In genomic region chr4:105189855-105190650, GRCh38 we compare ENCODE assay signal across 23 cellular contexts. TPM values are rescaled to one million over a fixed set of nuclear protein-coding genes. Genes with fewer than 3 reads are reported as not detected.
A peak's percentile ranks its signal among the peaks of the same experiment; 100 is the strongest.
DNase-seq lines count a peak whose midpoint lies in the region; ATAC-seq and TF ChIP-seq lines count a peak whose summit lies in the region.
"Had no signal": no experiment of that assay in that cellular context is flagged by ENCODE, and none has a peak within 500 bp of the region (broad histone marks: within the 10 kb centered on the region; RNA-seq: fewer than 3 reads in every experiment).

No MANE protein-coding gene starts in this region.

- H3K4me3 Mint-ChIP-seq in activated T-cell treated with anti-CD3 and anti-CD28 coated beads, Interleukin-2, amount 50 U/mL, for 24 hours: no peak overlapping the region
- H3K4me3 Mint-ChIP-seq in immature natural killer cell: no peak overlapping the region
- H3K4me3 Mint-ChIP-seq in stimulated activated naive CD8-positive, alpha-beta T cell treated with anti-CD3 and anti-CD28 coated beads, Interleukin-15, amount 100 ng/mL, for 72 hours: no peak overlapping the region
- H3K4me3 Mint-ChIP-seq: brain, nephron progenitor cell had no signal

- no peaks in the 10 kb centered on the region for H3K9me3 Mint-ChIP-seq in activated T-cell treated with anti-CD3 and anti-CD28 coated beads, Interleukin-2, amount 50 U/mL, for 24 hours
- H3K9me3 Mint-ChIP-seq in immature natural killer cell: no peaks in the 10 kb centered on the region
- no peaks in the 10 kb centered on the region for H3K9me3 Mint-ChIP-seq in stimulated activated naive CD8-positive, alpha-beta T cell treated with anti-CD3 and anti-CD28 coated beads, Interleukin-15, amount 100 ng/mL, for 72 hours
- H3K9me3 Mint-ChIP-seq: brain, nephron progenitor cell had no signal

- no peak overlapping the region for H3K4me3 ChIP-seq in LNCaP clone FGC (ENCODE audit: low read depth, low read length)
- H3K4me3 ChIP-seq: BLaER1 treated with 17β-estradiol and CSF1 and Interleukin-3, amounts not matched to agents 10 nM and 100 nM; heart left ventricle; PC-9; right lobe of liver had no signal

- peak overlapping the region; percentile 73 for H3K27ac Mint-ChIP-seq in activated T-cell treated with anti-CD3 and anti-CD28 coated beads, Interleukin-2, amount 50 U/mL, for 24 hours
- H3K27ac Mint-ChIP-seq in immature natural killer cell: peak overlapping the region in 5 of 6 donors; percentile 7 to 83 (median 49)
- no peak overlapping the region for H3K27ac Mint-ChIP-seq in stimulated activated naive CD8-positive, alpha-beta T cell treated with anti-CD3 and anti-CD28 coated beads, Interleukin-15, amount 100 ng/mL, for 72 hours
- H3K27ac Mint-ChIP-seq: nephron progenitor cell had no signal

- peak; percentile 65 for ATAC-seq in stimulated activated naive CD8-positive, alpha-beta T cell treated with anti-CD3 and anti-CD28 coated beads, Interleukin-15, amount 100 ng/mL, for 72 hours
- ATAC-seq in GM21737 (IDR thresholded peaks at IDR 0.05; ENCODE audit: unreplicated experiment): no peak
- ATAC-seq: right lobe of liver had no signal

- H3K36me3 Mint-ChIP-seq in activated T-cell treated with anti-CD3 and anti-CD28 coated beads, Interleukin-2, amount 50 U/mL, for 24 hours (ENCODE audit: low read depth): peaks cover 63% of the 10 kb centered on the region
- H3K36me3 Mint-ChIP-seq in immature natural killer cell: peaks cover 0 to 24% (median 7%) of the 10 kb centered on the region in 3 donors

- no peak for DNase-seq in activated T-cell treated with anti-CD3 and anti-CD28 coated beads, Interleukin-2, amount 50 U/mL, for 24 hours
- DNase-seq in activated T-cell treated with anti-CD3 and anti-CD28 coated beads, Interleukin-2, amount 50 U/mL, for 1 hour: no peak
- DNase-seq in LNCaP clone FGC (ENCODE audit: low read depth) (peak; percentile 51), immature natural killer cell (no peak), hepatic stellate cell (ENCODE audit: low spot score) (no peak)
- DNase-seq in stimulated activated naive CD8-positive, alpha-beta T cell treated with anti-CD3 and anti-CD28 coated beads, Interleukin-15, amount 100 ng/mL, for 72 hours: no peak
- DNase-seq: ACHN; activated CD4-positive, CD25-positive, alpha-beta regulatory T cell; activated CD8-positive, alpha-beta memory T cell treated with anti-CD3 and anti-CD28 coated beads for 24 hours; H7; heart left ventricle; KG1; NCI-H1417 treated with DMSO at 0.1 percent for 48 hours; NCI-H2081 treated with DMSO at 0.1 percent for 48 hours; nephron progenitor cell; NK-92 treated with Interleukin-12 subunit alpha and Interleukin-12 subunit beta, amount 100 ng/mL, for 24 hours; PC-9; right lobe of liver; SHP77; T1000 had no signal

- TF ChIP-seq CTCF in LNCaP clone FGC (IDR thresholded peaks at IDR 0.05; ENCODE audit: control insufficient read depth, extremely low read depth, insufficient read depth): no peak

- H3K27me3 Mint-ChIP-seq in activated T-cell treated with anti-CD3 and anti-CD28 coated beads, Interleukin-2, amount 50 U/mL, for 24 hours: no peaks in the 10 kb centered on the region
- H3K27me3 Mint-ChIP-seq in immature natural killer cell (ENCODE audit: low read depth in 3 of 3): no peaks in the 10 kb centered on the region
- H3K27me3 Mint-ChIP-seq in stimulated activated naive CD8-positive, alpha-beta T cell treated with anti-CD3 and anti-CD28 coated beads, Interleukin-15, amount 100 ng/mL, for 72 hours: no peaks in the 10 kb centered on the region
- H3K27me3 Mint-ChIP-seq: brain had no signal

- H3K4me1 Mint-ChIP-seq in activated T-cell treated with anti-CD3 and anti-CD28 coated beads, Interleukin-2, amount 50 U/mL, for 24 hours (ENCODE audit: low read depth): peaks cover 86% of the 10 kb centered on the region
- peaks cover 38 to 62% of the 10 kb centered on the region in 2 donors for H3K4me1 Mint-ChIP-seq in immature natural killer cell
- H3K4me1 Mint-ChIP-seq in stimulated activated naive CD8-positive, alpha-beta T cell treated with anti-CD3 and anti-CD28 coated beads, Interleukin-15, amount 100 ng/mL, for 72 hours: peaks cover 84% of the 10 kb centered on the region
- H3K4me1 Mint-ChIP-seq: nephron progenitor cell had no signal

RNA-seq across cellular contexts. Expression of gene TET2, which starts 43.4 kb away (rescaled TPM):
- polyA plus RNA-seq in immature natural killer cell: 10 to 100 TPM; 12.3 to 36.2 (median 15.9) TPM

Comparison
In these comparisons a context has a peak if more than half of its experiments do, and no peak if none do; other contexts are left out.
1. H3K27ac Mint-ChIP-seq: peak in activated T-cell treated with anti-CD3 and anti-CD28 coated beads, Interleukin-2, amount 50 U/mL, for 24 hours (single experiment) and immature natural killer cell (5 of 6); none in stimulated activated naive CD8-positive, alpha-beta T cell treated with anti-CD3 and anti-CD28 coated beads, Interleukin-15, amount 100 ng/mL, for 72 hours (0 of 2).